Comparison of ENCODE assay signal across 21 cellular contexts in the genomic region with DNA sequence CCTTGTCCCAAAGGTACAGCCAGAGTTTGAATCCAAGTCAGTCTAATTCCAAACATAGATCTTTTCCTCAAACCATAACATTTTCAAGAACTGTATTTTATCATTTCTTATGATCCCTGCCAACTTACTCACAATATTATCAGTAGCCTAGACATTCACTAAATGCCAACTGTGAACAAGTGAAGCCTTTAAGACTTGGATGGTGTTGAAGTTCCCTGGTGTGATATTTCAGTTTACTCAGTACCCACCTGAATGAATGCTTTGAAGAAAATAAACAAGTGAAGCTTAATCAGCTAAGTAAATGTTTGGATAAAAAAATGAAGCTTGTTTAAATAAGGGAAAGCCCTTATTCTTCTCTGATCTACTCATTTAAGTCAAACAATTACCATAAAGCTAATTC.
"Had no signal": no experiment of that assay in that cellular context is flagged by ENCODE, and none has a peak within 500 bp of the region (broad histone marks: within the 10 kb centered on the region; RNA-seq: fewer than 3 reads in every experiment).

No MANE protein-coding gene starts in this region.

- H2AFZ ChIP-seq: PC-9 had no signal

- H3K9me3 ChIP-seq: adrenal gland had no signal

- H3K4me3 ChIP-seq: adrenal gland, PC-9 had no signal

- H3K36me3 ChIP-seq: adrenal gland had no signal

- DNase-seq: activated CD4-positive, alpha-beta T cell treated with anti-CD3 and anti-CD28 coated beads, Interleukin-2, amount 10 ng/mL, durations not matched to agents 7 days and 5 days; activated CD4-positive, alpha-beta T cell treated with anti-CD3 and anti-CD28 coated beads, Interleukin-2, amount 50 U/mL, for 48 hours; activated CD8-positive, alpha-beta T cell treated with anti-CD3 and anti-CD28 coated beads, Interleukin-2, amount 10 ng/mL, durations not matched to agents 7 days and 5 days; activated gamma-delta T cell treated with Interleukin-2 at 50 U/mL for 16 hours; activated naive CD4-positive, alpha-beta T cell treated with anti-CD3 and anti-CD28 coated beads for 36 hours; activated T-cell treated with anti-CD3 and anti-CD28 coated beads, Interleukin-2, amount 50 U/mL, for 24 hours; adrenal gland; caudate nucleus; cerebellar nuclear complex; Karpas-422; KBM-7; NCI-H1105 treated with DMSO at 0.1 percent for 48 hours; NCI-H1436; NCI-H1694; NCI-H2081 treated with DMSO at 0.1 percent for 48 hours; NCI-H226; NCI-H446 treated with DMSO at 0.1 percent for 48 hours; NCI-H526; PC-9; Right ventricle myocardium superior; T1000 had no signal

- H3K27ac ChIP-seq: adrenal gland, PC-9 had no signal

- H3K4me2 ChIP-seq: PC-9 had no signal

- H3K27me3 ChIP-seq: adrenal gland had no signal
